ENCODE assay signal across 9 cellular contexts in genomic region chr18:27363918-27364317, GRCh38.
DNase-seq lines count a peak whose midpoint lies in the region; ATAC-seq lines count a peak whose summit lies in the region.
"Had no signal": no experiment of that assay in that cellular context is flagged by ENCODE, and none has a peak within 500 bp of the region (broad histone marks: within the 10 kb centered on the region; RNA-seq: fewer than 3 reads in every experiment).

No MANE protein-coding gene starts in this region.

- ATAC-seq in HG03565 (IDR thresholded peaks at IDR 0.05; ENCODE audit: unreplicated experiment) (peak; percentile 49), HG03159 (IDR thresholded peaks at IDR 0.05; ENCODE audit: unreplicated experiment) (no peak), GM21381 (IDR thresholded peaks at IDR 0.05; ENCODE audit: unreplicated experiment) (no peak)

- peak; percentile 12 to 23 for DNase-seq in AML-193 (lab: John Stamatoyannopoulos, UW)
- DNase-seq in RKO (ENCODE audit: low spot score), result peak; percentile 58
- DNase-seq in iris pigment epithelial cell (ENCODE audit: low read depth), result peak; percentile 23
- DNase-seq in middle frontal gyrus (ENCODE audit: extremely low spot score, low spot score), result no peak
- DNase-seq in activated naive CD4-positive, alpha-beta T cell treated with Interleukin-2 at 50 U/mL for 16 hours, result no peak
- DNase-seq: activated gamma-delta T cell had no signal

Comparison
In these comparisons a context has a peak if more than half of its experiments do, and no peak if none do; other contexts are left out.
1. DNase-seq: peak in AML-193 (2 of 2), RKO (single experiment) and iris pigment epithelial cell (single experiment); none in middle frontal gyrus (single experiment) and activated naive CD4-positive, alpha-beta T cell treated with Interleukin-2 at 50 U/mL for 16 hours (single experiment).